In the genomic region with DNA sequence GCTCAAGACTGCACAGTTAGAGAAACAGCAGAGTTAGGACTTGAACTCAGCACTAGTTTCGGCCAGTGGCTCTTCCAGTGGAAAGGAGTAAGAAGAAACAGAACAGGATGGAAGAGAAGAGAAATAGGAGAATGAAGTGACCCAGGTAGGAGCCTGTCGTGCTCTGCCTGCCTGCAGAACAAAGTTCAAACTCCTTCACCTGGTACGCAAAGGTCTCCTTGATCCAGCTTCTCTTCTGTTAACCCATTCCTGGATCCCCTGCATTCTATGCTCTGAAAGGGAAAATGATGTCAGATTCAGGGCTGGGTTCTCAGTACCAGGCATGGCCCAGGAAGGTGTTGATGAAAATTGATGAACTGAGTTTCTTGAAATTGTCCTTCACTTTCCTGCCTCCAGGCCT, we compare ENCODE assay signal across 2 cellular contexts.
TF ChIP-seq lines count a peak whose summit lies in the region.

No MANE protein-coding gene starts in this region.

TF ChIP-seq in K562, 482 proteins besides CTCF, POLR2A, EP300 and RAD21:
- TF ChIP-seq TCF3 (CRISPR knock-in tag; IDR thresholded peaks at IDR 0.05) (no peak), POLR2G (IDR thresholded peaks at IDR 0.05; ENCODE audit: low read depth, low read length) (peak; percentile 27; the same call in 1 of the 2 replicates), BCOR (IDR thresholded peaks at IDR 0.05) (peak; percentile 42; the same call in 1 of the 2 replicates), RBM25 (IDR thresholded peaks at IDR 0.05; ENCODE audit: low read depth, low read length, severe bottlenecking) (peak; percentile 16)

TF ChIP-seq in neural cell, 6 proteins besides CTCF, POLR2A, EP300 and RAD21:
- TF ChIP-seq TAF1 (IDR thresholded peaks at IDR 0.05; ENCODE audit: low read depth) (no peak), SMC3 (conservative IDR thresholded peaks at IDR 0.05; ENCODE audit: poor library complexity) (no peak), MXI1 (conservative IDR thresholded peaks at IDR 0.05; ENCODE audit: poor library complexity, severe bottlenecking) (no peak), EZH2 (IDR thresholded peaks at IDR 0.05; ENCODE audit: borderline replicate concordance, insufficient read depth, low read length, poor library complexity, severe bottlenecking) (no peak), POLR2AphosphoS5 (IDR thresholded peaks at IDR 0.05) (no peak)
- TF ChIP-seq, protein P1, sequence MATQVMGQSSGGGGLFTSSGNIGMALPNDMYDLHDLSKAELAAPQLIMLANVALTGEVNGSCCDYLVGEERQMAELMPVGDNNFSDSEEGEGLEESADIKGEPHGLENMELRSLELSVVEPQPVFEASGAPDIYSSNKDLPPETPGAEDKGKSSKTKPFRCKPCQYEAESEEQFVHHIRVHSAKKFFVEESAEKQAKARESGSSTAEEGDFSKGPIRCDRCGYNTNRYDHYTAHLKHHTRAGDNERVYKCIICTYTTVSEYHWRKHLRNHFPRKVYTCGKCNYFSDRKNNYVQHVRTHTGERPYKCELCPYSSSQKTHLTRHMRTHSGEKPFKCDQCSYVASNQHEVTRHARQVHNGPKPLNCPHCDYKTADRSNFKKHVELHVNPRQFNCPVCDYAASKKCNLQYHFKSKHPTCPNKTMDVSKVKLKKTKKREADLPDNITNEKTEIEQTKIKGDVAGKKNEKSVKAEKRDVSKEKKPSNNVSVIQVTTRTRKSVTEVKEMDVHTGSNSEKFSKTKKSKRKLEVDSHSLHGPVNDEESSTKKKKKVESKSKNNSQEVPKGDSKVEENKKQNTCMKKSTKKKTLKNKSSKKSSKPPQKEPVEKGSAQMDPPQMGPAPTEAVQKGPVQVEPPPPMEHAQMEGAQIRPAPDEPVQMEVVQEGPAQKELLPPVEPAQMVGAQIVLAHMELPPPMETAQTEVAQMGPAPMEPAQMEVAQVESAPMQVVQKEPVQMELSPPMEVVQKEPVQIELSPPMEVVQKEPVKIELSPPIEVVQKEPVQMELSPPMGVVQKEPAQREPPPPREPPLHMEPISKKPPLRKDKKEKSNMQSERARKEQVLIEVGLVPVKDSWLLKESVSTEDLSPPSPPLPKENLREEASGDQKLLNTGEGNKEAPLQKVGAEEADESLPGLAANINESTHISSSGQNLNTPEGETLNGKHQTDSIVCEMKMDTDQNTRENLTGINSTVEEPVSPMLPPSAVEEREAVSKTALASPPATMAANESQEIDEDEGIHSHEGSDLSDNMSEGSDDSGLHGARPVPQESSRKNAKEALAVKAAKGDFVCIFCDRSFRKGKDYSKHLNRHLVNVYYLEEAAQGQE (IDR thresholded peaks at IDR 0.05; ENCODE audit: borderline replicate concordance): no peak
